In the genomic region with DNA sequence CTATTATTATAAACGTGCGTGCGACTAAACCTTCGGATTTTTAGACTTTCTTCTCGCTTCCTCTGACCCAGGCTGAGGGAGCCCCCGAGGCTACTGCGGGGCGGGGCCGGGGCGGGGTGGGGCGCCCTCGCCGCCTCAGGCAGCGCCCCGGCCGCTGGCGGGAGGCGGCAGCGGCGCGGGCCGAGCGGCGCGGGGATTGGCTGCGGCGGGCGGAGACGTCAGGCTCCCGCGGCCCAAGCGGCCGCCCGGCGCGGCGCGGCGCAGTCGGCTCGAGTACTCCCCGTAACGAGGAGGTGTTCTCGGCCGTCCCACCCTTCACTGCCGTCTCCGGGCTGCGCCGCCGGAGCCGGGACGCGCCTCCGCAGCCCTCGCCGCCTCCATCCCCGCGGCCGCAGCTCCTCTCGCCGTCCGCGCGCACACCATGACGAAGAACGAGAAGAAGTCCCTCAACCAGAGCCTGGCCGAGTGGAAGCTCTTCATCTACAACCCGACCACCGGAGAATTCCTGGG, we compare ENCODE assay signal across 8 cellular contexts. TPM values are rescaled to one million over a fixed set of nuclear protein-coding genes. Genes with fewer than 3 reads are reported as not detected.
DNase-seq lines count a peak whose midpoint lies in the region; ATAC-seq and TF ChIP-seq lines count a peak whose summit lies in the region.

TSS of gene ATP1B3 (plus strand) at position 263 of the 510 bp plus-strand sequence. CDS start at position 422, 159 bp downstream.

- H3K36me3 ChIP-seq in ES-I3 (ENCODE audit: insufficient read depth, low read length) (no peaks in the 10 kb centered on the region; the same call in 1 of the 2 replicates), gastroesophageal sphincter (no peaks in the 10 kb centered on the region)

- TF ChIP-seq EP300 in gastroesophageal sphincter (IDR thresholded peaks at IDR 0.05): no peak

- peak; percentile 95 for ATAC-seq in gastroesophageal sphincter

- H3K27ac ChIP-seq in gastroesophageal sphincter (peak within 1 kb of the TSS; percentile 97 to 100 (median 100)), substantia nigra (ENCODE audit: low read depth, low read length, poor library complexity, severe bottlenecking) (peak within 1 kb of the TSS; percentile 94)

- in situ Hi-C loops in SK-MEL-5 (cut with HindIII; ENCODE audit: low pct_unique_long_range_greater_than_20kb, low sequenced_read_pairs): loop anchor here (25.0 kb wide), 1 partner anchor 89 kb away; no protein-coding TSS in a partner anchor

- no peaks in the 10 kb centered on the region for H3K27me3 ChIP-seq in gastroesophageal sphincter

- peak in 2 of 4 experiments; percentile 15 to 24 for TF ChIP-seq CTCF in gastroesophageal sphincter (IDR thresholded peaks at IDR 0.05)

- peak within 1 kb of the TSS; percentile 54 to 61 for H3K4me3 ChIP-seq in gastroesophageal sphincter

- peaks cover 2% of the 10 kb centered on the region; the same call in 1 of the 2 replicates for H3K4me1 ChIP-seq in ES-I3 (ENCODE audit: insufficient read depth, low read length)
- H3K4me1 ChIP-seq in gastroesophageal sphincter: peaks cover 0 to 35% (median 5%) of the 10 kb centered on the region in 3 donors

- no CpG with 5 or more reads among the region's 69 CpGs for WGBS in gastroesophageal sphincter (ENCODE audit: low coverage in 1 of 2), 2 donors

- H3K9ac ChIP-seq in ES-I3 (ENCODE audit: low read depth, low read length): peak within 1 kb of the TSS; percentile 100

- H3K9me3 ChIP-seq in ES-I3 (ENCODE audit: control insufficient read depth, insufficient read depth, low read length) (no peaks in the 10 kb centered on the region), gastroesophageal sphincter (no peaks in the 10 kb centered on the region)

- TF ChIP-seq POLR2A in gastroesophageal sphincter (IDR thresholded peaks at IDR 0.05): peak; percentile 95 to 97

- DNase-seq in GOT3 (lab: John Stamatoyannopoulos, UW) (peak; percentile 73), LHCN-M2 (ENCODE audit: low read depth) (peak; percentile 76), SK-MEL-5 (ENCODE audit: low read depth, low spot score) (peak; percentile 76), nucleus accumbens (lab: John Stamatoyannopoulos, UW) (peak in 54 of 56 donors; percentile 26 to 87 (median 70)), substantia nigra (lab: John Stamatoyannopoulos, UW) (peak; percentile 9 to 89 (median 70))
- DNase-seq in activated naive CD4-positive, alpha-beta T cell (lab: John Stamatoyannopoulos, UW): peak; percentile 64 to 78 (median 74)

RNA-seq across cellular contexts. Expression of gene ATP1B3, which starts in this region (rescaled TPM):
- total RNA-seq in LHCN-M2 (2014; rRNA removed) (54.0 and 60.3 TPM in 2 replicates), gastroesophageal sphincter (10 to 100 TPM; 25.1 to 94.5 (median 57.3) TPM)
- 134 TPM for polyA plus RNA-seq in LHCN-M2 (2012)
- 80.7 and 81.6 TPM in 2 replicates for total RNA-seq in SK-MEL-5 (2014; rRNA removed; shearing (Covaris generic))
- polyA plus RNA-seq in SK-MEL-5 (2015; cell fraction: cytosol; rRNA removed): 184 and 218 TPM in 2 replicates
- polyA plus RNA-seq in SK-MEL-5 (2015; cell fraction: nucleus; rRNA removed): 72.3 and 88.0 TPM in 2 replicates

Comparison
In these comparisons a context has a peak if more than half of its experiments do, and no peak if none do; other contexts are left out.
1. Peak in every context shown above with its lines: DNase-seq, ATAC-seq, H3K4me3 ChIP-seq and H3K27ac ChIP-seq.